Comparison of ENCODE assay signal across 18 cellular contexts in the genomic region with DNA sequence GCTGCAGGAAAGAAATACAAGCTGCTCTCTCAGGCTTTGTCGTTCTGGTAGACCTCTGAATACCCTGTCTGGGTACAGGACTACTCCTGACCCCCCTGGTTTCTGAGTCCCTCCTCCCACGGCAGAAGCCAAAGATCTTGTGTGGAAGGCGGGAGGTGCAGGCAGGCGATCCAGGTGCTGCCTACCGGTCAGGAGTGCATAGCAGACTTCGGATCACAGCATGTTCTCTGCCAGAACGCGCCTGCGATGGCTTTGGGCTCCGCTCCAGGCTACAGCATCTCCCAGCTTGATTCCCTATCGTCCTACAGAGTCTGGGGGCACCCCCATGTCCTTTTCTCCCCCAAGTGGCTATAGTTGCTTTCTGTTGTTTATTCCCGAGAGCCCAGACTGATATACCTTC. TPM values are rescaled to one million over a fixed set of nuclear protein-coding genes. Genes with fewer than 3 reads are reported as not detected.
A peak's percentile ranks its signal among the peaks of the same experiment; 100 is the strongest.
DNase-seq lines count a peak whose midpoint lies in the region; ATAC-seq and TF ChIP-seq lines count a peak whose summit lies in the region.
"Had no signal": no experiment of that assay in that cellular context is flagged by ENCODE, and none has a peak within 500 bp of the region (broad histone marks: within the 10 kb centered on the region; RNA-seq: fewer than 3 reads in every experiment).

No MANE protein-coding gene starts in this region.

- H3K4me2 ChIP-seq in parathyroid adenoma (ENCODE audit: low read length) = no peak overlapping the region
- H3K4me2 ChIP-seq: BLaER1, GM23338 had no signal

- no peak overlapping the region for H3K27ac ChIP-seq in parathyroid adenoma
- H3K27ac ChIP-seq: BLaER1 had no signal

- no peak overlapping the region for H3K4me3 ChIP-seq in parathyroid adenoma (ENCODE audit: low read depth, low read length)
- H3K4me3 ChIP-seq: BLaER1, GM23338 had no signal

- H3K27me3 Mint-ChIP-seq in osteocyte (ENCODE audit: unreplicated experiment) = peaks cover 53% of the 10 kb centered on the region

- peaks cover 22% of the 10 kb centered on the region for H3K4me1 ChIP-seq in parathyroid adenoma

- H3K4me1 Mint-ChIP-seq in osteocyte (ENCODE audit: unreplicated experiment) = peaks cover 3% of the 10 kb centered on the region

- DNase-seq in activated CD8-positive, alpha-beta memory T cell treated with anti-CD3 and anti-CD28 coated beads, Interleukin-2, amount 50 U/mL, for 48 hours = peak; percentile 10
- no peak for DNase-seq in activated CD8-positive, alpha-beta memory T cell treated with anti-CD3 and anti-CD28 coated beads for 24 hours
- peak; percentile 37 for DNase-seq in left lobe of liver (ENCODE audit: low spot score)
- no peak for DNase-seq in osteocyte (ENCODE audit: extremely low spot score, unreplicated experiment)
- no peak for DNase-seq in NCI-H1048 (lab: John Stamatoyannopoulos, UW)
- DNase-seq: 8988T; Calu3; CD4-positive, alpha-beta memory T cell; GF-D8; H7 had no signal

- ATAC-seq in left lobe of liver (no peak), HG03108 (IDR thresholded peaks at IDR 0.05; ENCODE audit: unreplicated experiment) (no peak)
- ATAC-seq: GM23338, HCT116 had no signal

- no peak overlapping the region for H3K9ac ChIP-seq in parathyroid adenoma
- H3K9ac ChIP-seq: BLaER1 had no signal

- no peaks in the 10 kb centered on the region for H3K36me3 Mint-ChIP-seq in osteocyte (ENCODE audit: unreplicated experiment)
- H3K36me3 Mint-ChIP-seq: CD14-positive monocyte; CD4-positive, alpha-beta memory T cell had no signal

- H2AFZ ChIP-seq in parathyroid adenoma = peak overlapping the region; percentile 5
- H2AFZ ChIP-seq: GM23338 had no signal

- H3K27ac Mint-ChIP-seq in osteocyte (ENCODE audit: unreplicated experiment) = no peak overlapping the region
- H3K27ac Mint-ChIP-seq: CD14-positive monocyte; CD4-positive, alpha-beta memory T cell; GM23338; HFFc6 had no signal

- H3K79me2 ChIP-seq in parathyroid adenoma = no peaks in the 10 kb centered on the region

- H3K36me3 ChIP-seq in parathyroid adenoma (ENCODE audit: control insufficient read depth, insufficient read depth, low read length) = no peaks in the 10 kb centered on the region
- H3K36me3 ChIP-seq: BLaER1 had no signal

- no peaks in the 10 kb centered on the region for H3K27me3 ChIP-seq in parathyroid adenoma (ENCODE audit: control insufficient read depth, insufficient read depth, low read length)
- H3K27me3 ChIP-seq: BLaER1 had no signal

- no peaks in the 10 kb centered on the region for H3K9me3 ChIP-seq in parathyroid adenoma (ENCODE audit: control insufficient read depth, low read length)
- H3K9me3 ChIP-seq: BLaER1 had no signal

- H3K9me3 Mint-ChIP-seq in osteocyte (ENCODE audit: unreplicated experiment) = no peaks in the 10 kb centered on the region
- H3K9me3 Mint-ChIP-seq: CD4-positive, alpha-beta memory T cell; GM23338; HFFc6 had no signal

- no peak overlapping the region for H3K4me3 Mint-ChIP-seq in osteocyte (ENCODE audit: unreplicated experiment)
- H3K4me3 Mint-ChIP-seq: CD4-positive, alpha-beta memory T cell; GM23338; HFFc6 had no signal

- TF ChIP-seq CTCF in parathyroid adenoma (IDR thresholded peaks at IDR 0.05) (no peak), osteocyte (IDR thresholded peaks at IDR 0.05) (no peak)

RNA-seq across cellular contexts. Expression of a gene that starts 2.5 kb away (rescaled TPM):
- total RNA-seq in left lobe of liver = not detected
- total RNA-seq in osteocyte = not detected in 2 replicates
- total RNA-seq: A673; Calu3; CD4-positive, alpha-beta memory T cell; HFFc6 had no signal

RNA-seq across cellular contexts. Expression of a gene that starts 35.0 kb away (rescaled TPM):
- 105 TPM for total RNA-seq in left lobe of liver
- 5.7 and 7.2 TPM in 2 replicates for total RNA-seq in osteocyte

Comparison
In these comparisons a context has a peak if more than half of its experiments do, and no peak if none do; other contexts are left out.
1. DNase-seq: peak in activated CD8-positive, alpha-beta memory T cell treated with anti-CD3 and anti-CD28 coated beads, Interleukin-2, amount 50 U/mL, for 48 hours (single experiment) and left lobe of liver (single experiment); none in activated CD8-positive, alpha-beta memory T cell treated with anti-CD3 and anti-CD28 coated beads for 24 hours (single experiment), osteocyte (single experiment) and NCI-H1048 (single experiment).
2. RNA of a gene that starts 35.0 kb away (total RNA-seq): 105 TPM in left lobe of liver (single experiment); 5.7 to 7.2 TPM in osteocyte; every median in the first group is over 10 times any median in the second.